In the genomic region with DNA sequence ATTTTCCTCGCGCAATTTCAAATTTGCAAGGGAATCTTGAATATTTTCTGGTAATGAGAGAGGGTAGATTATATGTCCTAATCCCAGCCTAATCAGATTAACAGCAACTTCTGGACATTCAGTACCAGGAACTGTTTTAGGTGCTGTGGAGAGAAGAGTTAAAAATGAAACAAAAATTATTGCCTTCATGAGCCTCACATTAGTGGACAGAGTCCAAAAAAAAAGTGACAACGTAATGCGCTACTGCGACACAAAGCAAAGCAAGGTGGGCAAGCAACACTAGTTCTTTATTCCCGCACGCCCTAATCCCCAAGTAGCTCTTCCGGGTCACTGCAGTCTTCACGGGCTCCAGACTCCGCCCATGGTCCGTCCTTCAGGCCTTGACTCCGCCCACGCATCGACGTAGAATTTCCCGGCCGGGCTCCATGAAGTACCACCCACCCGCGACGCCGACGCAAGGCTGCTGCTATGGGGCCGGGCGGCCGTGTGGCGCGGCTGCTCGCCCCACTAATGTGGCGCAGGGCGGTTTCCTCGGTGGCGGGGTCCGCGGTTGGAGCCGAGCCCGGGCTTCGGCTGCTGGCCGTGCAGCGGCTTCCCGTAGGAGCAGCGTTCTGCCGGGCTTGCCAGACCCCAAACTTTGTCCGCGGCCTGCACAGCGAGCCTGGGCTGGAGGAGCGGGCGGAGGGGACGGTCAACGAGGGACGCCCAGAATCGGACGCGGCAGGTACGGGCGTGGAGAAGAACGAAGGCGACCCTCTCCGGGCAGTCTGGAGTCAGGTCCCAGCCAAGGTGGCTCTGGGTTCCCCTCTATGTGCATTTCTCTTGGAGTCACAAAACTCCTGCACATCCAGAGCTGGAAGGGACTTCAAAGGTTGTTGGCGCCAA, we compare ENCODE assay signal across 8 cellular contexts. TPM values are rescaled to one million over a fixed set of nuclear protein-coding genes. Genes with fewer than 3 reads are reported as not detected.
DNase-seq lines count a peak whose midpoint lies in the region; ATAC-seq lines count a peak whose summit lies in the region.

Gene MALSU1, plus strand, starts transcription at position 455 of the 885 bp plus-strand sequence. Its CDS starts 14 bp downstream, at position 469.

- CTCF ChIA-PET in activated CD4-positive, alpha-beta T cell treated with anti-CD3 and anti-CD28 coated beads, Interleukin-2, amount 10 ng/mL, durations not matched to agents 7 days and 5 days (lab: Charles Lee): interaction anchor here (0.8 to 1.1 kb wide), 6 partner anchors 16 to 248 kb away, joined by 3 read pairs; no protein-coding TSS in a partner anchor

- peaks cover 3% of the 10 kb centered on the region for H3K9me3 Mint-ChIP-seq in activated CD4-positive, alpha-beta T cell treated with anti-CD3 and anti-CD28 coated beads, Interleukin-2, amount 10 ng/mL, durations not matched to agents 7 days and 5 days

- peak within 1 kb of the TSS; percentile 85 for H3K9ac ChIP-seq in BLaER1

- peak within 1 kb of the TSS; percentile 95 for H3K27ac Mint-ChIP-seq in activated CD4-positive, alpha-beta T cell treated with anti-CD3 and anti-CD28 coated beads, Interleukin-2, amount 10 ng/mL, durations not matched to agents 7 days and 5 days

- intact Hi-C loops in left colon (cut with DNase I, micrococcal nuclease): no loop called here

- H3K27me3 Mint-ChIP-seq in activated CD4-positive, alpha-beta T cell treated with anti-CD3 and anti-CD28 coated beads, Interleukin-2, amount 10 ng/mL, durations not matched to agents 7 days and 5 days: no peaks in the 10 kb centered on the region

- peaks cover 28% of the 10 kb centered on the region for H3K4me1 ChIP-seq in BLaER1

- peak within 1 kb of the TSS; percentile 98 for H3K4me3 Mint-ChIP-seq in activated CD4-positive, alpha-beta T cell treated with anti-CD3 and anti-CD28 coated beads, Interleukin-2, amount 10 ng/mL, durations not matched to agents 7 days and 5 days

- peak within 1 kb of the TSS; percentile 80 for H3K27ac ChIP-seq in BLaER1

- peaks cover 39% of the 10 kb centered on the region for H3K36me3 Mint-ChIP-seq in activated CD4-positive, alpha-beta T cell treated with anti-CD3 and anti-CD28 coated beads, Interleukin-2, amount 10 ng/mL, durations not matched to agents 7 days and 5 days (ENCODE audit: low read depth)

- ATAC-seq in GM19328 (IDR thresholded peaks at IDR 0.05; ENCODE audit: unreplicated experiment): peak; percentile 99
- peak; percentile 98 for ATAC-seq in HG03520 (IDR thresholded peaks at IDR 0.05; ENCODE audit: unreplicated experiment)
- ATAC-seq in left colon: peak; percentile 100

- DNase-seq in NCI-H69 (lab: John Stamatoyannopoulos, UW) (peak; percentile 99), cortex of kidney (lab: John Stamatoyannopoulos, UW) (peak; percentile 8), left colon (peak; percentile 96 to 99)
- peak; percentile 95 for DNase-seq in activated CD4-positive, alpha-beta T cell treated with anti-CD3 and anti-CD28 coated beads, Interleukin-2, amount 10 ng/mL, durations not matched to agents 7 days and 5 days
- peak; percentile 98 for DNase-seq in stimulated activated CD4-positive, alpha-beta T cell treated with anti-CD3 and anti-CD28 coated beads, Interleukin-1b, Interleukin-23, amount 100 ng/mL, for 48 hours

- POLR2A ChIA-PET in activated CD4-positive, alpha-beta T cell treated with anti-CD3 and anti-CD28 coated beads, Interleukin-2, amount 10 ng/mL, durations not matched to agents 7 days and 5 days (lab: Charles Lee): no interaction called here

- H4K20me1 ChIP-seq in BLaER1: peaks cover 38% of the 10 kb centered on the region

- H3K9me3 ChIP-seq in BLaER1: no peaks in the 10 kb centered on the region

- H3K4me3 ChIP-seq in BLaER1: peak within 1 kb of the TSS; percentile 88

- H3K36me3 ChIP-seq in BLaER1: peaks cover 37% of the 10 kb centered on the region

- H3K4me2 ChIP-seq in BLaER1: peak within 1 kb of the TSS; percentile 84

- no peaks in the 10 kb centered on the region for H3K27me3 ChIP-seq in BLaER1

- peaks cover 42% of the 10 kb centered on the region for H3K4me1 Mint-ChIP-seq in activated CD4-positive, alpha-beta T cell treated with anti-CD3 and anti-CD28 coated beads, Interleukin-2, amount 10 ng/mL, durations not matched to agents 7 days and 5 days

RNA-seq across cellular contexts. Expression of gene MALSU1, which starts in this region (rescaled TPM):
- 10 to 100 TPM; 41.1 to 47.3 TPM for total RNA-seq in activated CD4-positive, alpha-beta T cell treated with anti-CD3 and anti-CD28 coated beads, Interleukin-2, amount 10 ng/mL, durations not matched to agents 7 days and 5 days
- 10 to 100 TPM; 32.3 to 35.1 TPM for total RNA-seq in left colon

Comparison
In these comparisons a context has a peak if more than half of its experiments do, and no peak if none do; other contexts are left out.
1. Peak in every context shown above with its lines: DNase-seq, ATAC-seq, H3K4me3 ChIP-seq and H3K27ac ChIP-seq.
2. DNase-seq: peak in every context shown above with its lines; median percentile 99 in NCI-H69; 98 in stimulated activated CD4-positive, alpha-beta T cell treated with anti-CD3 and anti-CD28 coated beads, Interleukin-1b, Interleukin-23, amount 100 ng/mL, for 48 hours; 98 in left colon; 95 in activated CD4-positive, alpha-beta T cell treated with anti-CD3 and anti-CD28 coated beads, Interleukin-2, amount 10 ng/mL, durations not matched to agents 7 days and 5 days; 8 in cortex of kidney.